ENCODE assay signal across 1 cellular context in genomic region chr1:109739738-109740614, GRCh38.
TF ChIP-seq lines count a peak whose summit lies in the region.

No MANE protein-coding gene starts in this region.

TF ChIP-seq in HepG2, 621 proteins besides CTCF, POLR2A, EP300 and RAD21 (continued from another document and continues in another):
- TF ChIP-seq ZBTB39 (CRISPR knock-in tag; IDR thresholded peaks at IDR 0.05) (no peak), ZNF142 (CRISPR knock-in tag; IDR thresholded peaks at IDR 0.05) (no peak), IKZF5 (CRISPR knock-in tag; IDR thresholded peaks at IDR 0.05) (peak; percentile 57; the same call in 1 of the 2 replicates), ZFP36 (IDR thresholded peaks at IDR 0.05; ENCODE audit: borderline replicate concordance, low read depth, low read length, partially characterized antibody) (no peak), MIXL1 (CRISPR knock-in tag; IDR thresholded peaks at IDR 0.05) (no peak), ZNF160 (CRISPR knock-in tag; IDR thresholded peaks at IDR 0.05) (no peak), GRHL1 (CRISPR knock-in tag; conservative IDR thresholded peaks at IDR 0.05) (no peak), PHB2 (IDR thresholded peaks at IDR 0.05; ENCODE audit: partially characterized antibody) (no peak), NFIC (IDR thresholded peaks at IDR 0.05; ENCODE audit: low read length) (no peak), ZNF629 (CRISPR knock-in tag; conservative IDR thresholded peaks at IDR 0.05) (no peak), SAFB2 (CRISPR knock-in tag; IDR thresholded peaks at IDR 0.05; ENCODE audit: borderline replicate concordance, low read depth) (peak; percentile 84; the same call in 1 of the 2 replicates), NKX3-1 (CRISPR knock-in tag; IDR thresholded peaks at IDR 0.05) (no peak), HNRNPLL (IDR thresholded peaks at IDR 0.05; ENCODE audit: low read depth, low read length, poor library complexity, severe bottlenecking) (peak; percentile 83), ZNF605 (CRISPR knock-in tag; IDR thresholded peaks at IDR 0.05) (peak; percentile 77), RBAK (CRISPR knock-in tag; IDR thresholded peaks at IDR 0.05) (no peak), KDM3A (CRISPR knock-in tag; IDR thresholded peaks at IDR 0.05; ENCODE audit: low read depth) (no peak), ZBED4 (CRISPR knock-in tag; IDR thresholded peaks at IDR 0.05; ENCODE audit: borderline replicate concordance) (no peak), HHEX (CRISPR knock-in tag; IDR thresholded peaks at IDR 0.05) (no peak), MAF1 (CRISPR knock-in tag; IDR thresholded peaks at IDR 0.05; ENCODE audit: borderline replicate concordance) (peak; percentile 61; the same call in 1 of the 2 replicates), ELK4 (CRISPR knock-in tag; IDR thresholded peaks at IDR 0.05; ENCODE audit: borderline replicate concordance) (no peak), ZSCAN12 (CRISPR knock-in tag; IDR thresholded peaks at IDR 0.05) (no peak), ZNF512B (CRISPR knock-in tag; IDR thresholded peaks at IDR 0.05; ENCODE audit: borderline replicate concordance) (0 out of 2 replicates have a peak, but pooled peaks have one; percentile 63), TRIM24 (CRISPR knock-in tag; IDR thresholded peaks at IDR 0.05) (no peak), CSRNP1 (CRISPR knock-in tag; IDR thresholded peaks at IDR 0.05) (0 out of 2 replicates have a peak, but pooled peaks have one; percentile 73), LCORL (IDR thresholded peaks at IDR 0.05) (no peak), LCORL (CRISPR knock-in tag; IDR thresholded peaks at IDR 0.05) (peak; percentile 67; the same call in 1 of the 2 replicates), ARHGAP35 (CRISPR knock-in tag; IDR thresholded peaks at IDR 0.05; ENCODE audit: borderline replicate concordance) (no peak), ZFP1 (CRISPR knock-in tag; IDR thresholded peaks at IDR 0.05) (peak; percentile 29; the same call in 1 of the 2 replicates), RNF2 (conservative IDR thresholded peaks at IDR 0.05; ENCODE audit: low read depth) (no peak), PLSCR1 (CRISPR knock-in tag; IDR thresholded peaks at IDR 0.05; ENCODE audit: borderline replicate concordance) (no peak), ZNF841 (CRISPR knock-in tag; IDR thresholded peaks at IDR 0.05; ENCODE audit: borderline replicate concordance) (no peak), ZNF367 (CRISPR knock-in tag; IDR thresholded peaks at IDR 0.05; ENCODE audit: borderline replicate concordance) (no peak), NFKB2 (CRISPR knock-in tag; IDR thresholded peaks at IDR 0.05; ENCODE audit: borderline replicate concordance) (no peak; the same call in 1 of the 2 replicates), ZNF691 (CRISPR knock-in tag; IDR thresholded peaks at IDR 0.05; ENCODE audit: borderline replicate concordance, low read depth) (peak; percentile 64), FLYWCH1 (CRISPR knock-in tag; IDR thresholded peaks at IDR 0.05) (no peak)
